In genomic region chr14:54754116-54754622, GRCh38 we compare ENCODE assay signal across 1 cellular context.
TF ChIP-seq lines count a peak whose summit lies in the region.

No MANE protein-coding gene starts in this region.

TF ChIP-seq in K562, 482 proteins besides CTCF, POLR2A, EP300 and RAD21 (continued from another document and continues in another):
- TF ChIP-seq, protein P1, sequence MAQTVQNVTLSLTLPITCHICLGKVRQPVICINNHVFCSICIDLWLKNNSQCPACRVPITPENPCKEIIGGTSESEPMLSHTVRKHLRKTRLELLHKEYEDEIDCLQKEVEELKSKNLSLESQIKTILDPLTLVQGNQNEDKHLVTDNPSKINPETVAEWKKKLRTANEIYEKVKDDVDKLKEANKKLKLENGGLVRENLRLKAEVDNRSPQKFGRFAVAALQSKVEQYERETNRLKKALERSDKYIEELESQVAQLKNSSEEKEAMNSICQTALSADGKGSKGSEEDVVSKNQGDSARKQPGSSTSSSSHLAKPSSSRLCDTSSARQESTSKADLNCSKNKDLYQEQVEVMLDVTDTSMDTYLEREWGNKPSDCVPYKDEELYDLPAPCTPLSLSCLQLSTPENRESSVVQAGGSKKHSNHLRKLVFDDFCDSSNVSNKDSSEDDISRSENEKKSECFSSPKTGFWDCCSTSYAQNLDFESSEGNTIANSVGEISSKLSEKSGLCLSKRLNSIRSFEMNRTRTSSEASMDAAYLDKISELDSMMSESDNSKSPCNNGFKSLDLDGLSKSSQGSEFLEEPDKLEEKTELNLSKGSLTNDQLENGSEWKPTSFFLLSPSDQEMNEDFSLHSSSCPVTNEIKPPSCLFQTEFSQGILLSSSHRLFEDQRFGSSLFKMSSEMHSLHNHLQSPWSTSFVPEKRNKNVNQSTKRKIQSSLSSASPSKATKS (CRISPR knock-in tag; IDR thresholded peaks at IDR 0.05): no peak
- TF ChIP-seq SPI1 (IDR thresholded peaks at IDR 0.05; ENCODE audit: borderline replicate concordance, low read depth, low read length) (no peak), NFE2L1 (tag; IDR thresholded peaks at IDR 0.05; ENCODE audit: borderline replicate concordance, low read depth) (no peak), RB1 (IDR thresholded peaks at IDR 0.05; ENCODE audit: low read depth) (no peak), ILK (tag; IDR thresholded peaks at IDR 0.05; ENCODE audit: borderline replicate concordance, low read depth) (no peak), GABPB1 (CRISPR knock-in tag; IDR thresholded peaks at IDR 0.05) (no peak), RBFOX2 (IDR thresholded peaks at IDR 0.05; ENCODE audit: low read depth, low read length) (0 out of 2 replicates have a peak, but pooled peaks have one; percentile 37), GABPB2 (CRISPR knock-in tag; conservative IDR thresholded peaks at IDR 0.05) (no peak), ZNF174 (CRISPR knock-in tag; IDR thresholded peaks at IDR 0.05) (no peak), POLR2H (tag; IDR thresholded peaks at IDR 0.05; ENCODE audit: low read depth) (no peak), MIER1 (IDR thresholded peaks at IDR 0.05; ENCODE audit: low read depth) (no peak), ZNF444 (CRISPR knock-in tag; IDR thresholded peaks at IDR 0.05) (no peak), NR2F6 (CRISPR knock-in tag; IDR thresholded peaks at IDR 0.05) (no peak), CHD4 (IDR thresholded peaks at IDR 0.05; ENCODE audit: insufficient read depth, insufficient replicate concordance, low read depth, low read length, poor library complexity, severe bottlenecking) (no peak), SETDB1 (IDR thresholded peaks at IDR 0.05; ENCODE audit: low read length) (no peak), CREM (IDR thresholded peaks at IDR 0.05; ENCODE audit: low read depth) (no peak), POU5F1 (IDR thresholded peaks at IDR 0.05; ENCODE audit: borderline replicate concordance, low read depth, low read length, partially characterized antibody) (no peak), TOE1 (IDR thresholded peaks at IDR 0.05; ENCODE audit: borderline replicate concordance) (no peak), TOE1 (CRISPR knock-in tag; IDR thresholded peaks at IDR 0.05; ENCODE audit: borderline replicate concordance, low read depth) (no peak), ARID3A (IDR thresholded peaks at IDR 0.05; ENCODE audit: borderline replicate concordance, low read depth, low read length) (no peak), PRMT5 (CRISPR knock-in tag; IDR thresholded peaks at IDR 0.05) (no peak), HCFC1 (IDR thresholded peaks at IDR 0.05; ENCODE audit: low read depth, low read length) (no peak), ADNP (tag; IDR thresholded peaks at IDR 0.05) (no peak), ZNF561 (CRISPR knock-in tag; conservative IDR thresholded peaks at IDR 0.05) (no peak), ZKSCAN8 (CRISPR knock-in tag; IDR thresholded peaks at IDR 0.05) (no peak; the same call in 1 of the 2 replicates), ZNF41 (CRISPR knock-in tag; conservative IDR thresholded peaks at IDR 0.05) (no peak), DMBX1 (CRISPR knock-in tag; IDR thresholded peaks at IDR 0.05; ENCODE audit: borderline replicate concordance) (peak; percentile 72), KDM5B (IDR thresholded peaks at IDR 0.05; ENCODE audit: insufficient replicate concordance, low read depth, low read length) (peak; percentile 42), ZFP30 (CRISPR knock-in tag; IDR thresholded peaks at IDR 0.05; ENCODE audit: borderline replicate concordance) (no peak), KLF10 (CRISPR knock-in tag; IDR thresholded peaks at IDR 0.05) (no peak), MNT (conservative IDR thresholded peaks at IDR 0.05) (no peak), BCLAF1 (IDR thresholded peaks at IDR 0.05; ENCODE audit: borderline replicate concordance in 1 of 2, control insufficient read depth in 1 of 2, low read depth in 2 of 2, low read length in 1 of 2) (no peak), MEF2A (IDR thresholded peaks at IDR 0.05; ENCODE audit: control insufficient read depth, low read depth, low read length) (no peak), SMARCA5 (IDR thresholded peaks at IDR 0.05) (no peak), FOXA3 (CRISPR knock-in tag; conservative IDR thresholded peaks at IDR 0.05 in 1 of 2, IDR thresholded peaks at IDR 0.05 in 1 of 2) (no peak), NR4A1 (CRISPR knock-in tag; IDR thresholded peaks at IDR 0.05) (peak; percentile 20; the same call in 1 of the 2 replicates), NR4A1 (tag; IDR thresholded peaks at IDR 0.05) (no peak), HDAC6 (IDR thresholded peaks at IDR 0.05; ENCODE audit: low read depth, low read length) (no peak), PTRF (tag; IDR thresholded peaks at IDR 0.05) (no peak), PHF8 (IDR thresholded peaks at IDR 0.05; ENCODE audit: borderline replicate concordance, low read length) (no peak; the same call in 1 of the 2 replicates), ZNF699 (CRISPR knock-in tag; IDR thresholded peaks at IDR 0.05; ENCODE audit: insufficient replicate concordance) (no peak), ZNF121 (CRISPR knock-in tag; conservative IDR thresholded peaks at IDR 0.05) (no peak), SP2 (IDR thresholded peaks at IDR 0.05; ENCODE audit: extremely low read depth, low read depth, low read length, poor library complexity, severe bottlenecking) (no peak), ZNF3 (CRISPR knock-in tag; IDR thresholded peaks at IDR 0.05) (no peak), SMAD2 (IDR thresholded peaks at IDR 0.05; ENCODE audit: low read depth, low read length) (no peak), PHTF2 (CRISPR knock-in tag; IDR thresholded peaks at IDR 0.05) (no peak), ETS2 (tag; IDR thresholded peaks at IDR 0.05; ENCODE audit: borderline replicate concordance, poor library complexity, severe bottlenecking) (no peak), ZNF766 (CRISPR knock-in tag; conservative IDR thresholded peaks at IDR 0.05) (no peak)
- TF ChIP-seq, protein P2, sequence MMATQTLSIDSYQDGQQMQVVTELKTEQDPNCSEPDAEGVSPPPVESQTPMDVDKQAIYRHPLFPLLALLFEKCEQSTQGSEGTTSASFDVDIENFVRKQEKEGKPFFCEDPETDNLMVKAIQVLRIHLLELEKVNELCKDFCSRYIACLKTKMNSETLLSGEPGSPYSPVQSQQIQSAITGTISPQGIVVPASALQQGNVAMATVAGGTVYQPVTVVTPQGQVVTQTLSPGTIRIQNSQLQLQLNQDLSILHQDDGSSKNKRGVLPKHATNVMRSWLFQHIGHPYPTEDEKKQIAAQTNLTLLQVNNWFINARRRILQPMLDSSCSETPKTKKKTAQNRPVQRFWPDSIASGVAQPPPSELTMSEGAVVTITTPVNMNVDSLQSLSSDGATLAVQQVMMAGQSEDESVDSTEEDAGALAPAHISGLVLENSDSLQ (IDR thresholded peaks at IDR 0.05): no peak
- TF ChIP-seq, protein P3, sequence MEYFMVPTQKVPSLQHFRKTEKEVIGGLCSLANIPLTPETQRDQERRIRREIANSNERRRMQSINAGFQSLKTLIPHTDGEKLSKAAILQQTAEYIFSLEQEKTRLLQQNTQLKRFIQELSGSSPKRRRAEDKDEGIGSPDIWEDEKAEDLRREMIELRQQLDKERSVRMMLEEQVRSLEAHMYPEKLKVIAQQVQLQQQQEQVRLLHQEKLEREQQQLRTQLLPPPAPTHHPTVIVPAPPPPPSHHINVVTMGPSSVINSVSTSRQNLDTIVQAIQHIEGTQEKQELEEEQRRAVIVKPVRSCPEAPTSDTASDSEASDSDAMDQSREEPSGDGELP (CRISPR knock-in tag; IDR thresholded peaks at IDR 0.05; ENCODE audit: borderline replicate concordance): no peak
- TF ChIP-seq, protein P4, sequence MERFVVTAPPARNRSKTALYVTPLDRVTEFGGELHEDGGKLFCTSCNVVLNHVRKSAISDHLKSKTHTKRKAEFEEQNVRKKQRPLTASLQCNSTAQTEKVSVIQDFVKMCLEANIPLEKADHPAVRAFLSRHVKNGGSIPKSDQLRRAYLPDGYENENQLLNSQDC (CRISPR knock-in tag; IDR thresholded peaks at IDR 0.05): no peak
- TF ChIP-seq, protein P5, sequence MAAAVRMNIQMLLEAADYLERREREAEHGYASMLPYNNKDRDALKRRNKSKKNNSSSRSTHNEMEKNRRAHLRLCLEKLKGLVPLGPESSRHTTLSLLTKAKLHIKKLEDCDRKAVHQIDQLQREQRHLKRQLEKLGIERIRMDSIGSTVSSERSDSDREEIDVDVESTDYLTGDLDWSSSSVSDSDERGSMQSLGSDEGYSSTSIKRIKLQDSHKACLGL (CRISPR knock-in tag; IDR thresholded peaks at IDR 0.05; ENCODE audit: borderline replicate concordance, poor library complexity, severe bottlenecking): no peak
- TF ChIP-seq, protein P6, sequence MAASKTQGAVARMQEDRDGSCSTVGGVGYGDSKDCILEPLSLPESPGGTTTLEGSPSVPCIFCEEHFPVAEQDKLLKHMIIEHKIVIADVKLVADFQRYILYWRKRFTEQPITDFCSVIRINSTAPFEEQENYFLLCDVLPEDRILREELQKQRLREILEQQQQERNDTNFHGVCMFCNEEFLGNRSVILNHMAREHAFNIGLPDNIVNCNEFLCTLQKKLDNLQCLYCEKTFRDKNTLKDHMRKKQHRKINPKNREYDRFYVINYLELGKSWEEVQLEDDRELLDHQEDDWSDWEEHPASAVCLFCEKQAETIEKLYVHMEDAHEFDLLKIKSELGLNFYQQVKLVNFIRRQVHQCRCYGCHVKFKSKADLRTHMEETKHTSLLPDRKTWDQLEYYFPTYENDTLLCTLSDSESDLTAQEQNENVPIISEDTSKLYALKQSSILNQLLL (CRISPR knock-in tag; IDR thresholded peaks at IDR 0.05; ENCODE audit: borderline replicate concordance): no peak
- TF ChIP-seq, protein P7, sequence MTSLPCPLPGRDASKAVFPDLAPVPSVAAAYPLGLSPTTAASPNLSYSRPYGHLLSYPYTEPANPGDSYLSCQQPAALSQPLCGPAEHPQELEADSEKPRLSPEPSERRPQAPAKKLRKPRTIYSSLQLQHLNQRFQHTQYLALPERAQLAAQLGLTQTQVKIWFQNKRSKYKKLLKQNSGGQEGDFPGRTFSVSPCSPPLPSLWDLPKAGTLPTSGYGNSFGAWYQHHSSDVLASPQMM (CRISPR knock-in tag; IDR thresholded peaks at IDR 0.05): no peak
- TF ChIP-seq, protein P8, sequence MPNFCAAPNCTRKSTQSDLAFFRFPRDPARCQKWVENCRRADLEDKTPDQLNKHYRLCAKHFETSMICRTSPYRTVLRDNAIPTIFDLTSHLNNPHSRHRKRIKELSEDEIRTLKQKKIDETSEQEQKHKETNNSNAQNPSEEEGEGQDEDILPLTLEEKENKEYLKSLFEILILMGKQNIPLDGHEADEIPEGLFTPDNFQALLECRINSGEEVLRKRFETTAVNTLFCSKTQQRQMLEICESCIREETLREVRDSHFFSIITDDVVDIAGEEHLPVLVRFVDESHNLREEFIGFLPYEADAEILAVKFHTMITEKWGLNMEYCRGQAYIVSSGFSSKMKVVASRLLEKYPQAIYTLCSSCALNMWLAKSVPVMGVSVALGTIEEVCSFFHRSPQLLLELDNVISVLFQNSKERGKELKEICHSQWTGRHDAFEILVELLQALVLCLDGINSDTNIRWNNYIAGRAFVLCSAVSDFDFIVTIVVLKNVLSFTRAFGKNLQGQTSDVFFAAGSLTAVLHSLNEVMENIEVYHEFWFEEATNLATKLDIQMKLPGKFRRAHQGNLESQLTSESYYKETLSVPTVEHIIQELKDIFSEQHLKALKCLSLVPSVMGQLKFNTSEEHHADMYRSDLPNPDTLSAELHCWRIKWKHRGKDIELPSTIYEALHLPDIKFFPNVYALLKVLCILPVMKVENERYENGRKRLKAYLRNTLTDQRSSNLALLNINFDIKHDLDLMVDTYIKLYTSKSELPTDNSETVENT (CRISPR knock-in tag; IDR thresholded peaks at IDR 0.05): no peak
